ENCODE assay signal across 1 cellular context in the genomic region with DNA sequence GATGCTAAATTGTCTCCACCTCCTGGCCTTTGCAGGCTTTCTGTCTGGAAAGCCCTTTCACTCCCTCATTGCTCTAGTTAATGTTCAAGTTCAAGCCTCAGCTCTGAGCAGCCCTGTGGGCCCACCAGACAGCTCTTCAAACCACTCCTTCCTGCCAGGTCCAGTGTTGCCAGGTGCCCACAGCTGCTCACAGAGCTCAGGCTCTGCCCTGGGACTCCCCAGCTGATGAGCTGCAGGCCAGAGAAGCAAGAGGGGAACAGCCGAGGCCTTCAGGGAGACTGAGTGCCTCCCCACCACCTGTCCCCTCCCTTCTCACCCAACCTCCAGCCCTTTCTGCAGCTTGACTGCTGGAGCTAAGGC.
TF ChIP-seq lines count a peak whose summit lies in the region.

No MANE protein-coding gene starts in this region.

TF ChIP-seq in HepG2, 621 proteins besides CTCF, POLR2A, EP300 and RAD21:
- TF ChIP-seq, protein P1, sequence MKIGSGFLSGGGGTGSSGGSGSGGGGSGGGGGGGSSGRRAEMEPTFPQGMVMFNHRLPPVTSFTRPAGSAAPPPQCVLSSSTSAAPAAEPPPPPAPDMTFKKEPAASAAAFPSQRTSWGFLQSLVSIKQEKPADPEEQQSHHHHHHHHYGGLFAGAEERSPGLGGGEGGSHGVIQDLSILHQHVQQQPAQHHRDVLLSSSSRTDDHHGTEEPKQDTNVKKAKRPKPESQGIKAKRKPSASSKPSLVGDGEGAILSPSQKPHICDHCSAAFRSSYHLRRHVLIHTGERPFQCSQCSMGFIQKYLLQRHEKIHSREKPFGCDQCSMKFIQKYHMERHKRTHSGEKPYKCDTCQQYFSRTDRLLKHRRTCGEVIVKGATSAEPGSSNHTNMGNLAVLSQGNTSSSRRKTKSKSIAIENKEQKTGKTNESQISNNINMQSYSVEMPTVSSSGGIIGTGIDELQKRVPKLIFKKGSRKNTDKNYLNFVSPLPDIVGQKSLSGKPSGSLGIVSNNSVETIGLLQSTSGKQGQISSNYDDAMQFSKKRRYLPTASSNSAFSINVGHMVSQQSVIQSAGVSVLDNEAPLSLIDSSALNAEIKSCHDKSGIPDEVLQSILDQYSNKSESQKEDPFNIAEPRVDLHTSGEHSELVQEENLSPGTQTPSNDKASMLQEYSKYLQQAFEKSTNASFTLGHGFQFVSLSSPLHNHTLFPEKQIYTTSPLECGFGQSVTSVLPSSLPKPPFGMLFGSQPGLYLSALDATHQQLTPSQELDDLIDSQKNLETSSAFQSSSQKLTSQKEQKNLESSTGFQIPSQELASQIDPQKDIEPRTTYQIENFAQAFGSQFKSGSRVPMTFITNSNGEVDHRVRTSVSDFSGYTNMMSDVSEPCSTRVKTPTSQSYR (CRISPR knock-in tag; IDR thresholded peaks at IDR 0.05; ENCODE audit: borderline replicate concordance): no peak
- TF ChIP-seq, protein P2, sequence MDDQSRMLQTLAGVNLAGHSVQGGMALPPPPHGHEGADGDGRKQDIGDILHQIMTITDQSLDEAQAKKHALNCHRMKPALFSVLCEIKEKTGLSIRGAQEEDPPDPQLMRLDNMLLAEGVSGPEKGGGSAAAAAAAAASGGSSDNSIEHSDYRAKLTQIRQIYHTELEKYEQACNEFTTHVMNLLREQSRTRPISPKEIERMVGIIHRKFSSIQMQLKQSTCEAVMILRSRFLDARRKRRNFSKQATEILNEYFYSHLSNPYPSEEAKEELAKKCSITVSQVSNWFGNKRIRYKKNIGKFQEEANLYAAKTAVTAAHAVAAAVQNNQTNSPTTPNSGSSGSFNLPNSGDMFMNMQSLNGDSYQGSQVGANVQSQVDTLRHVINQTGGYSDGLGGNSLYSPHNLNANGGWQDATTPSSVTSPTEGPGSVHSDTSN (CRISPR knock-in tag; IDR thresholded peaks at IDR 0.05; ENCODE audit: borderline replicate concordance): no peak
- TF ChIP-seq, protein P3, sequence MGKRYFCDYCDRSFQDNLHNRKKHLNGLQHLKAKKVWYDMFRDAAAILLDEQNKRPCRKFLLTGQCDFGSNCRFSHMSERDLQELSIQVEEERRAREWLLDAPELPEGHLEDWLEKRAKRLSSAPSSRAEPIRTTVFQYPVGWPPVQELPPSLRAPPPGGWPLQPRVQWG (CRISPR knock-in tag; IDR thresholded peaks at IDR 0.05; ENCODE audit: borderline replicate concordance, low read depth): no peak
- TF ChIP-seq, protein P4, sequence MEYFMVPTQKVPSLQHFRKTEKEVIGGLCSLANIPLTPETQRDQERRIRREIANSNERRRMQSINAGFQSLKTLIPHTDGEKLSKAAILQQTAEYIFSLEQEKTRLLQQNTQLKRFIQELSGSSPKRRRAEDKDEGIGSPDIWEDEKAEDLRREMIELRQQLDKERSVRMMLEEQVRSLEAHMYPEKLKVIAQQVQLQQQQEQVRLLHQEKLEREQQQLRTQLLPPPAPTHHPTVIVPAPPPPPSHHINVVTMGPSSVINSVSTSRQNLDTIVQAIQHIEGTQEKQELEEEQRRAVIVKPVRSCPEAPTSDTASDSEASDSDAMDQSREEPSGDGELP (IDR thresholded peaks at IDR 0.05; ENCODE audit: borderline replicate concordance, low read depth): no peak
- no peak for TF ChIP-seq KAT7 (CRISPR knock-in tag; IDR thresholded peaks at IDR 0.05; ENCODE audit: borderline replicate concordance)
- TF ChIP-seq DNMT3B (CRISPR knock-in tag; conservative IDR thresholded peaks at IDR 0.05): no peak
- no peak for TF ChIP-seq ZNF205 (CRISPR knock-in tag; IDR thresholded peaks at IDR 0.05)
- no peak for TF ChIP-seq ARNT (IDR thresholded peaks at IDR 0.05)
- TF ChIP-seq ZNF44 (CRISPR knock-in tag; IDR thresholded peaks at IDR 0.05): no peak
- no peak for TF ChIP-seq KDM5A (IDR thresholded peaks at IDR 0.05; ENCODE audit: borderline replicate concordance, low read length)
- TF ChIP-seq CBX1 (IDR thresholded peaks at IDR 0.05; ENCODE audit: low read depth): no peak
- no peak for TF ChIP-seq HCFC1 (IDR thresholded peaks at IDR 0.05; ENCODE audit: low read depth, low read length)
- TF ChIP-seq KLF16 (CRISPR knock-in tag; IDR thresholded peaks at IDR 0.05): no peak
- no peak for TF ChIP-seq CREB1 (IDR thresholded peaks at IDR 0.05)
- TF ChIP-seq CREB1 (CRISPR knock-in tag; IDR thresholded peaks at IDR 0.05): no peak
- TF ChIP-seq ZNF773 (CRISPR knock-in tag; IDR thresholded peaks at IDR 0.05; ENCODE audit: borderline replicate concordance): no peak
- no peak for TF ChIP-seq CCAR2 (optimal IDR thresholded peaks at IDR 0.05; ENCODE audit: low read depth, low read length)
- TF ChIP-seq ZNF614 (CRISPR knock-in tag; IDR thresholded peaks at IDR 0.05; ENCODE audit: borderline replicate concordance): no peak
- TF ChIP-seq SOX5 (CRISPR knock-in tag; IDR thresholded peaks at IDR 0.05; ENCODE audit: borderline replicate concordance): no peak
- no peak for TF ChIP-seq ZNF850 (CRISPR knock-in tag; conservative IDR thresholded peaks at IDR 0.05)
- TF ChIP-seq KDM6A (CRISPR knock-in tag; IDR thresholded peaks at IDR 0.05; ENCODE audit: low read depth): no peak
